13 cellular contexts compared by ENCODE assay signal in the genomic region with DNA sequence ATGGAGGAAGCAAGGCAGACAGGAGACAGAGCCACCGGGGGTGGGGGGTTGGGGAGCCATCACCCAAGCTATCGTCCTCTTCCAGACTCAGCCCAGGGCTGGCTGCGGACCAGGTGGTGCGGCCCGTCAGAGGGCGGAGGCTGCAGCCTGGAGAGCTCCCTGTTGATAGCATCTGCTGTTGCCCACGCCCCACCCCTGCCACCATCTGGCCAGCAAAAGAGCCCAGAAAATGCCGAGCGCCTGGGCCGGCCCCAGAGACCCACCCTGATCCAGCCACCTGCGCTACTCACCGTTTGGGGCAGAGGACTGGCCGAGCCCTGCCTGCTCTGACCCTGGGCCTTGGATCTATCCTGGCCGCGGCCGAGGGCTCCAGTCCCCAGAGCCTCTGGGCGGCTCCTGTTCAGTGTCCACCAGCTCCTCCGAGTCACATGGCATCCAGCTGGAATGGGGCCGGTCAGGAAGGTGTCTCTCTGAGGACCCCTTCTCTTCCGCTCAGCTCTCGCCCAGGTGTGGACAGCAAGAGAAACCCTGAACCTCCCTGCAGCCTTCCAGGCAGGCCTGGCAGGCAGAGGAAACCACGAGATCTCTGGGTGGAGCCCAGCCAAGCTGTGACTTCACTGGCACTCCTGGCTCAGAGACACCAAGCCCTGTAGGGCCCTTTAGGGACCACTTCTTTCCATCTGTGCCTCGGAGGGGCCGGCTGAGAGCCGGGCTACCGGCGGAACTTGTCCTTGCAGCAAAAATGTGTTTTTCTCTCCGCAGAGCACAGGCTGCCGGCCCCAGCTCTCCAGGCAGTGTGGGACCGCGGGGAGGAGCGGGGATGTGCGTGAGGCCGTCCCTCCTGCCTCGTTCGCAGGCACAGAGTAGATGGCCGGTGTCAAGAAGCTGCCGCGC. TPM values are rescaled to one million over a fixed set of nuclear protein-coding genes. Genes with fewer than 3 reads are reported as not detected.
DNase-seq lines count a peak whose midpoint lies in the region; ATAC-seq, FAIRE-seq and TF ChIP-seq lines count a peak whose summit lies in the region.
"Had no signal": no experiment of that assay in that cellular context is flagged by ENCODE, and none has a peak within 500 bp of the region (broad histone marks: within the 10 kb centered on the region; RNA-seq: fewer than 3 reads in every experiment).

A gene with protein sequence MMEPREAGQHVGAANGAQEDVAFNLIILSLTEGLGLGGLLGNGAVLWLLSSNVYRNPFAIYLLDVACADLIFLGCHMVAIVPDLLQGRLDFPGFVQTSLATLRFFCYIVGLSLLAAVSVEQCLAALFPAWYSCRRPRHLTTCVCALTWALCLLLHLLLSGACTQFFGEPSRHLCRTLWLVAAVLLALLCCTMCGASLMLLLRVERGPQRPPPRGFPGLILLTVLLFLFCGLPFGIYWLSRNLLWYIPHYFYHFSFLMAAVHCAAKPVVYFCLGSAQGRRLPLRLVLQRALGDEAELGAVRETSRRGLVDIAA (minus strand): TSS at position 567 of the 894 bp plus-strand sequence. CDS start 3,618 bp downstream, outside the sequence.

- no peak within 1 kb of the TSS for H2BK5ac ChIP-seq in H1 (ENCODE audit: low read depth, low read length)

- no peaks in the 10 kb centered on the region for H3K4me1 Mint-ChIP-seq in T-helper 2 cell treated with Interferon-gamma antibody and Interleukin-4, amounts not matched to agents 5 μg/mL and 100 μg/mL, for 36 hours (ENCODE audit: low read depth)
- H3K4me1 Mint-ChIP-seq: mesothelial cell of epicardium, T-helper 17 cell had no signal

- no peak within 1 kb of the TSS for H2BK120ac ChIP-seq in H1 (replicated peaks; ENCODE audit: low read depth, low read length)

- FAIRE-seq in H1 (lab: Jason Lieb, UNC) = no peak
- FAIRE-seq: endothelial cell of umbilical vein had no signal

- H3K27me3 ChIP-seq in BLaER1 (no peaks in the 10 kb centered on the region), H1 (replicated peaks in 1 of 4; ENCODE audit: control insufficient read depth in 3 of 4, extremely low read depth in 1 of 4, insufficient read depth in 3 of 4, low read length in 3 of 4) (no peaks in the 10 kb centered on the region; a peak in 1 of 7 replicates), muscle layer of colon (ENCODE audit: control insufficient read depth in 1 of 2, insufficient read depth in 2 of 2, low read length in 2 of 2) (peaks cover 0 to 4% of the 10 kb centered on the region in 2 donors)

- no peak within 1 kb of the TSS for H3K14ac ChIP-seq in H1 (ENCODE audit: insufficient read length)

- H2BK20ac ChIP-seq in H1 (ENCODE audit: low read length) = 0 out of 2 replicates have a peak within 1 kb of the TSS, but pooled peaks have one; percentile 32

- H3K9me3 Mint-ChIP-seq in T-helper 2 cell treated with Interferon-gamma antibody and Interleukin-4, amounts not matched to agents 5 μg/mL and 100 μg/mL, for 36 hours = no peaks in the 10 kb centered on the region
- H3K9me3 Mint-ChIP-seq: mesothelial cell of epicardium had no signal

- H3K23ac ChIP-seq in H1 (ENCODE audit: insufficient read length) = no peak within 1 kb of the TSS

- no peak within 1 kb of the TSS for H3K27ac ChIP-seq in BLaER1
- no peak within 1 kb of the TSS for H3K27ac ChIP-seq in H1 (ENCODE audit: low read depth, low read length)
- H3K27ac ChIP-seq in muscle layer of colon (ENCODE audit: low read depth, low read length) = no peak within 1 kb of the TSS

- 91% methylated on average over 36 of the region's 39 CpGs; no CpG with 5 or more reads in 1 of the 2 experiments for WGBS in H1 (ENCODE audit: extremely low coverage in 1 of 2, insufficient coverage in 1 of 2, insufficient read length in 1 of 2, insufficient replicate concordance in 2 of 2, low coverage in 1 of 2, low lambda C conversion rate in 2 of 2, missing lambda C conversion rate in 1 of 2), 2 experiments

- no peak within 1 kb of the TSS for H3K4me3 Mint-ChIP-seq in T-helper 2 cell treated with Interferon-gamma antibody and Interleukin-4, amounts not matched to agents 5 μg/mL and 100 μg/mL, for 36 hours
- H3K4me3 Mint-ChIP-seq: mesothelial cell of epicardium, T-helper 17 cell had no signal

- H4K20me1 ChIP-seq in BLaER1 (no peaks in the 10 kb centered on the region), H1 (replicated peaks in 1 of 2; ENCODE audit: control insufficient read depth in 1 of 2, insufficient read depth in 2 of 2, low read length in 2 of 2) (peaks cover 0 to 2% of the 10 kb centered on the region in 2 experiments)

- peaks cover 6% of the 10 kb centered on the region for H3K27me3 Mint-ChIP-seq in T-helper 2 cell treated with Interferon-gamma antibody and Interleukin-4, amounts not matched to agents 5 μg/mL and 100 μg/mL, for 36 hours (ENCODE audit: low read depth)

- H2BK12ac ChIP-seq in H1 (ENCODE audit: low read depth, low read length) = peak within 1 kb of the TSS; percentile 60; the same call in 1 of the 2 replicates

- CTCF ChIA-PET in H1 (lab: Charles Lee; ENCODE audit: partially characterized antibody) = interaction anchor here (0.8 to 1.2 kb wide), 3 partner anchors 11 to 123 kb away, joined by 3 read pairs; no protein-coding TSS in a partner anchor

- no peak within 1 kb of the TSS for H2BK15ac ChIP-seq in H1 (ENCODE audit: low read length)

- TF ChIP-seq CTCF in H1 (IDR thresholded peaks at IDR 0.05; ENCODE audit: control extremely low read depth in 1 of 3, insufficient read depth in 1 of 3, low read depth in 1 of 3, low read length in 3 of 3) = no peak

- TF ChIP-seq EP300 in H1 (IDR thresholded peaks at IDR 0.05; ENCODE audit: borderline replicate concordance in 1 of 2, low read depth in 2 of 2, low read length in 2 of 2) = no peak

- POLR2A ChIA-PET in H1 (lab: Charles Lee; ENCODE audit: partially characterized antibody) = interaction anchor here (0.5 kb wide), 1 partner anchor 514 kb away, joined by 3 read pairs; no protein-coding TSS in a partner anchor

- H3K27ac Mint-ChIP-seq in T-helper 2 cell treated with Interferon-gamma antibody and Interleukin-4, amounts not matched to agents 5 μg/mL and 100 μg/mL, for 36 hours = no peak within 1 kb of the TSS
- H3K27ac Mint-ChIP-seq: mesothelial cell of epicardium, T-helper 17 cell had no signal

- peak within 1 kb of the TSS; percentile 26 for H3K4me2 ChIP-seq in BLaER1
- H3K4me2 ChIP-seq in H1 (ENCODE audit: insufficient read depth in 1 of 2, low read depth in 2 of 2, low read length in 2 of 2) = no peak within 1 kb of the TSS

- TF ChIP-seq RAD21 in H1 (IDR thresholded peaks at IDR 0.05 in 1 of 2, conservative IDR thresholded peaks at IDR 0.05 in 1 of 2; ENCODE audit: low read depth in 2 of 2, low read length in 2 of 2) = no peak

- TF ChIP-seq POLR2A in H1 (IDR thresholded peaks at IDR 0.05; ENCODE audit: control extremely low read depth in 1 of 2, low read depth in 2 of 2, low read length in 2 of 2) = no peak

- H3K79me2 ChIP-seq in H1 (ENCODE audit: control insufficient read depth in 1 of 2, insufficient read depth in 2 of 2, low read length in 2 of 2) = no peaks in the 10 kb centered on the region

- no peak within 1 kb of the TSS; the same call in 1 of the 2 replicates for H3K18ac ChIP-seq in H1 (ENCODE audit: extremely low read depth, low read length)

- H3K4me1 ChIP-seq in BLaER1 (peaks cover 22% of the 10 kb centered on the region), H1 (replicated peaks in 1 of 4; ENCODE audit: control insufficient read depth in 3 of 4, insufficient read depth in 4 of 4, low read length in 3 of 4) (peaks cover 0 to 4% (median 0%) of the 10 kb centered on the region in 4 experiments; a peak in 1 of 7 replicates), muscle layer of colon (ENCODE audit: insufficient read depth, low read length) (no peaks in the 10 kb centered on the region)

- H3K9me3 ChIP-seq in BLaER1 = no peaks in the 10 kb centered on the region
- no peaks in the 10 kb centered on the region for H3K9me3 ChIP-seq in H1 (ENCODE audit: insufficient read depth in 2 of 2, low read depth in 1 of 2, low read length in 1 of 2)
- no peaks in the 10 kb centered on the region for H3K9me3 ChIP-seq in muscle layer of colon (ENCODE audit: low read length)

- no peaks in the 10 kb centered on the region for H3K79me1 ChIP-seq in H1 (ENCODE audit: low read depth, low read length)

- H3K36me3 Mint-ChIP-seq in T-helper 2 cell treated with Interferon-gamma antibody and Interleukin-4, amounts not matched to agents 5 μg/mL and 100 μg/mL, for 36 hours (ENCODE audit: low read depth) = no peaks in the 10 kb centered on the region
- H3K36me3 Mint-ChIP-seq: mesothelial cell of epicardium had no signal

- H2AK5ac ChIP-seq in H1 (ENCODE audit: low read depth, low read length) = no peak within 1 kb of the TSS; the same call in 1 of the 2 replicates

- H3K23me2 ChIP-seq in H1 (ENCODE audit: low read depth, low read length) = no peaks in the 10 kb centered on the region

- peak within 1 kb of the TSS; percentile 44 for H4K91ac ChIP-seq in H1 (replicated peaks; ENCODE audit: insufficient read length, low read length)

- H3K36me3 ChIP-seq in BLaER1 (no peaks in the 10 kb centered on the region), H1 (ENCODE audit: control insufficient read depth in 2 of 4, insufficient read depth in 4 of 4, low read length in 3 of 4) (no peaks in the 10 kb centered on the region), muscle layer of colon (ENCODE audit: insufficient read depth, low read length) (no peaks in the 10 kb centered on the region)

- H3K4me3 ChIP-seq in BLaER1 (no peak within 1 kb of the TSS), H1 (ENCODE audit: extremely low read depth in 1 of 4, insufficient read depth in 2 of 4, low read depth in 3 of 4, low read length in 4 of 4) (no peak within 1 kb of the TSS), muscle layer of colon (ENCODE audit: low read depth in 1 of 2, low read length in 2 of 2) (peak within 1 kb of the TSS; percentile 20 to 43)

- no peak within 1 kb of the TSS for H3K9ac ChIP-seq in BLaER1
- H3K9ac ChIP-seq in H1 (replicated peaks in 1 of 4; ENCODE audit: extremely low read depth in 1 of 4, low read depth in 3 of 4, low read length in 3 of 4) = no peak within 1 kb of the TSS
- H3K9ac ChIP-seq in muscle layer of colon (ENCODE audit: low read length) = no peak within 1 kb of the TSS

- no peak within 1 kb of the TSS for H4K5ac ChIP-seq in H1 (ENCODE audit: insufficient read length, low read depth, low read length)

- no peak within 1 kb of the TSS for H3K56ac ChIP-seq in H1 (replicated peaks; ENCODE audit: insufficient read length, low read depth, low read length)

- peak within 1 kb of the TSS; percentile 53 for H3K4ac ChIP-seq in H1 (replicated peaks; ENCODE audit: insufficient read length, low read depth, low read length)

- 0 out of 2 replicates have a peak within 1 kb of the TSS, but pooled peaks have one; percentile 16 for H2AFZ ChIP-seq in H1 (ENCODE audit: low read length)

- no peak within 1 kb of the TSS; the same call in 1 of the 2 replicates for H4K8ac ChIP-seq in H1 (ENCODE audit: extremely low read depth, insufficient read depth, low read length)

- ATAC-seq in GM18861 (IDR thresholded peaks at IDR 0.05; ENCODE audit: unreplicated experiment) = no peak
- ATAC-seq in HG02884 (IDR thresholded peaks at IDR 0.05; ENCODE audit: unreplicated experiment) = no peak
- ATAC-seq: T-helper 17 cell had no signal

- DNase-seq in NCI-H1694 (lab: John Stamatoyannopoulos, UW) (peak; percentile 84), H1 (ENCODE audit: low read depth in 1 of 2, low spot score in 2 of 2) (no peak), dermis blood vessel endothelial cell (no peak)
- DNase-seq in T-helper 2 cell treated with Interferon-gamma antibody and Interleukin-4, amounts not matched to agents 5 μg/mL and 100 μg/mL, for 36 hours (ENCODE audit: low spot score) = no peak
- DNase-seq: activated gamma-delta T cell; stimulated activated CD4-positive, alpha-beta T cell treated with anti-CD3 and anti-CD28 coated beads, Interleukin-4, amount 100 ng/mL, for 1 hour; T-helper 17 cell had no signal

RNA-seq across cellular contexts. Expression of the gene that starts here (rescaled TPM):
- total RNA-seq in H1 (2021; fragmentation: NEBNext Ultra II Directional; extraction: Animal tissue kit (Norgen Biotek cat#: 25700)) = not detected in 2 replicates
- polyA plus RNA-seq in H1 (2011; rRNA removed) = not detected in 2 replicates
- polyA plus RNA-seq in H1 (2011; cell fraction: cytosol; rRNA removed) = not detected
- not detected for polyA plus RNA-seq in H1 (2011; cell fraction: nucleus; rRNA removed)
- polyA plus RNA-seq in H1 (2012, experiment 1 of 2) = not detected in 4 replicates
- not detected for polyA plus RNA-seq in H1 (2012, experiment 2 of 2)
- 0.04 TPM for polyA plus RNA-seq in H1 (2013, experiment 1 of 2)
- polyA plus RNA-seq in H1 (2013, experiment 2 of 2) = not detected
- polyA minus RNA-seq in H1 (2011; rRNA and poly(A)+ RNA removed) = not detected in 2 replicates
- not detected for polyA minus RNA-seq in H1 (2011; cell fraction: cytosol; rRNA and poly(A)+ RNA removed)
- polyA minus RNA-seq in H1 (2011; cell fraction: nucleus; rRNA and poly(A)+ RNA removed) = not detected
- not detected in 2 replicates for total RNA-seq in dermis blood vessel endothelial cell
- total RNA-seq: endothelial cell of umbilical vein, mesothelial cell of epicardium, T-helper 17 cell had no signal
- polyA plus RNA-seq: endothelial cell of umbilical vein had no signal

Comparison
In these comparisons a context has a peak if more than half of its experiments do, and no peak if none do; other contexts are left out.
1. H3K4me3 ChIP-seq: peak in muscle layer of colon (2 of 2); none in BLaER1 (single experiment) and H1 (0 of 4).